12 cellular contexts compared by ENCODE assay signal in the genomic region with DNA sequence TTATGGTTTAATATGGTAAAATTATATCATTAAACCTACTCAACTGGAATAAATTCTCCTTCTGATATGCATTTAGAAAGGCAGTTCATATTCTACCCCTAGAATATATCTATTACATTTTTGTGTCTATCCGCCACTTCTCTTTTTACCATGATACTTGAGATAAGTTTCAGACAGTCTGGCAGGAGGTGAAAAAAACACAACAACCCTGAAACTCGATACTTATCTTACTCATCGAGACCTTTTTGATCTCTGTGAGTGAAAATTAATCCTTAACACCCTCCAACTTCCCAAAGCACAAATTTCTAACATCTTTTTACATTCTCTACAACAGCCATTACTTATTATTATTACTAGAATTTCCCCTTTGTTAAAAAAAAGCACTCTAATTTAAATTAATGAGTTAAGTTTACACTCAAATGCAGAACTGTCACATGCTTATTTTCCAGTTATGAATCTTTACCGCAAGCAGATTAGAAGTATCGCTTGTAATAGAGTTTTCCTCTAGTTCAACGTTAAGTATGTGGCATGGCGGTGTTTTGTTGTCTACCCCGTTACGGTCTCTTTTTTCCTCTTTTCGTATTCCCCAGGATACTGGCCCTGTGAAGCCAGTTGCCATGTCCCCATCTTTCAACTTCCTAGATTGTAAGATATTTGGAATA.
DNase-seq lines count a peak whose midpoint lies in the region; ATAC-seq lines count a peak whose summit lies in the region.
"Had no signal": no experiment of that assay in that cellular context is flagged by ENCODE, and none has a peak within 500 bp of the region (broad histone marks: within the 10 kb centered on the region; RNA-seq: fewer than 3 reads in every experiment).

No MANE protein-coding gene starts in this region.

- no peak for DNase-seq in activated T-cell treated with anti-CD3 and anti-CD28 coated beads, Interleukin-2, amount 50 U/mL, for 72 hours
- DNase-seq in activated T-cell treated with anti-CD3 and anti-CD28 coated beads, Interleukin-2, amount 50 U/mL, for 48 hours, result no peak
- DNase-seq in T-helper 2 cell treated with Interferon-gamma antibody and Interleukin-4, amounts not matched to agents 5 μg/mL and 100 μg/mL, for 36 hours (ENCODE audit: low spot score), result no peak
- no peak for DNase-seq in UCSD-AML1 (lab: John Stamatoyannopoulos, UW; ENCODE audit: unreplicated experiment)
- DNase-seq in NCI-H187 treated with DMSO at 0.1 percent for 48 hours (lab: John Stamatoyannopoulos, UW), result no peak
- DNase-seq: activated naive CD8-positive, alpha-beta T cell treated with anti-CD3 and anti-CD28 coated beads, Interleukin-2, amount 10 ng/mL, durations not matched to agents 7 days and 5 days; BE2C; NCI-H526 had no signal

- H3K9me3 Mint-ChIP-seq in activated T-cell treated with anti-CD3 and anti-CD28 coated beads, Interleukin-2, amount 50 U/mL, for 72 hours, result no peaks in the 10 kb centered on the region
- no peaks in the 10 kb centered on the region for H3K9me3 Mint-ChIP-seq in T-helper 2 cell treated with Interferon-gamma antibody and Interleukin-4, amounts not matched to agents 5 μg/mL and 100 μg/mL, for 36 hours
- no peaks in the 10 kb centered on the region for H3K9me3 Mint-ChIP-seq in stimulated activated memory B cell treated with anti-CD40 and anti-IgM and Interleukin-4, amounts not matched to agents 10 μg/mL and 1 μg/mL and 100 μg/mL, for 72 hours
- H3K9me3 Mint-ChIP-seq: activated naive CD8-positive, alpha-beta T cell treated with anti-CD3 and anti-CD28 coated beads, Interleukin-2, amount 10 ng/mL, durations not matched to agents 7 days and 5 days; IgD-negative memory B cell had no signal

- H3K27ac Mint-ChIP-seq in activated T-cell treated with anti-CD3 and anti-CD28 coated beads, Interleukin-2, amount 50 U/mL, for 72 hours, result peak overlapping the region; percentile 67
- H3K27ac Mint-ChIP-seq in T-helper 2 cell treated with Interferon-gamma antibody and Interleukin-4, amounts not matched to agents 5 μg/mL and 100 μg/mL, for 36 hours, result peak overlapping the region; percentile 46
- peak overlapping the region; percentile 98 for H3K27ac Mint-ChIP-seq in stimulated activated memory B cell treated with anti-CD40 and anti-IgM and Interleukin-4, amounts not matched to agents 10 μg/mL and 1 μg/mL and 100 μg/mL, for 72 hours
- H3K27ac Mint-ChIP-seq: activated naive CD8-positive, alpha-beta T cell treated with anti-CD3 and anti-CD28 coated beads, Interleukin-2, amount 10 ng/mL, durations not matched to agents 7 days and 5 days had no signal

- H3K4me3 Mint-ChIP-seq in activated T-cell treated with anti-CD3 and anti-CD28 coated beads, Interleukin-2, amount 50 U/mL, for 72 hours, result peak overlapping the region; percentile 50 to 79
- H3K4me3 Mint-ChIP-seq in T-helper 2 cell treated with Interferon-gamma antibody and Interleukin-4, amounts not matched to agents 5 μg/mL and 100 μg/mL, for 36 hours, result peak overlapping the region; percentile 16
- peak overlapping the region; percentile 70 for H3K4me3 Mint-ChIP-seq in stimulated activated memory B cell treated with anti-CD40 and anti-IgM and Interleukin-4, amounts not matched to agents 10 μg/mL and 1 μg/mL and 100 μg/mL, for 72 hours
- H3K4me3 Mint-ChIP-seq: activated naive CD8-positive, alpha-beta T cell treated with anti-CD3 and anti-CD28 coated beads, Interleukin-2, amount 10 ng/mL, durations not matched to agents 7 days and 5 days; IgD-negative memory B cell had no signal

- H3K4me1 Mint-ChIP-seq in activated T-cell treated with anti-CD3 and anti-CD28 coated beads, Interleukin-2, amount 50 U/mL, for 72 hours (ENCODE audit: low read depth), result peaks cover 80% of the 10 kb centered on the region
- H3K4me1 Mint-ChIP-seq in T-helper 2 cell treated with Interferon-gamma antibody and Interleukin-4, amounts not matched to agents 5 μg/mL and 100 μg/mL, for 36 hours (ENCODE audit: low read depth), result peaks cover 23% of the 10 kb centered on the region
- H3K4me1 Mint-ChIP-seq in stimulated activated memory B cell treated with anti-CD40 and anti-IgM and Interleukin-4, amounts not matched to agents 10 μg/mL and 1 μg/mL and 100 μg/mL, for 72 hours, result peaks cover 18% of the 10 kb centered on the region

- peak; percentile 78 to 83 for ATAC-seq in activated T-cell treated with anti-CD3 and anti-CD28 coated beads, Interleukin-2, amount 50 U/mL, for 72 hours (replicated peaks in 1 of 2)
- ATAC-seq in HG02885 (IDR thresholded peaks at IDR 0.05; ENCODE audit: poor library complexity, unreplicated experiment) (peak; percentile 77), HG02610 (IDR thresholded peaks at IDR 0.05; ENCODE audit: unreplicated experiment) (no peak)
- ATAC-seq in stimulated activated memory B cell treated with anti-CD40 and anti-IgM and Interleukin-4, amounts not matched to agents 10 μg/mL and 1 μg/mL and 100 μg/mL, for 72 hours, result peak; percentile 80

- H3K36me3 Mint-ChIP-seq in activated T-cell treated with anti-CD3 and anti-CD28 coated beads, Interleukin-2, amount 50 U/mL, for 72 hours (ENCODE audit: insufficient read depth in 2 of 2), result no peaks in the 10 kb centered on the region
- H3K36me3 Mint-ChIP-seq in T-helper 2 cell treated with Interferon-gamma antibody and Interleukin-4, amounts not matched to agents 5 μg/mL and 100 μg/mL, for 36 hours (ENCODE audit: low read depth), result peaks cover 5% of the 10 kb centered on the region
- H3K36me3 Mint-ChIP-seq in stimulated activated memory B cell treated with anti-CD40 and anti-IgM and Interleukin-4, amounts not matched to agents 10 μg/mL and 1 μg/mL and 100 μg/mL, for 72 hours, result peaks cover 17% of the 10 kb centered on the region
- H3K36me3 Mint-ChIP-seq: IgD-negative memory B cell had no signal

- no peaks in the 10 kb centered on the region for H3K27me3 Mint-ChIP-seq in activated T-cell treated with anti-CD3 and anti-CD28 coated beads, Interleukin-2, amount 50 U/mL, for 72 hours (ENCODE audit: low read depth)
- H3K27me3 Mint-ChIP-seq in T-helper 2 cell treated with Interferon-gamma antibody and Interleukin-4, amounts not matched to agents 5 μg/mL and 100 μg/mL, for 36 hours (ENCODE audit: low read depth), result no peaks in the 10 kb centered on the region
- no peaks in the 10 kb centered on the region for H3K27me3 Mint-ChIP-seq in stimulated activated memory B cell treated with anti-CD40 and anti-IgM and Interleukin-4, amounts not matched to agents 10 μg/mL and 1 μg/mL and 100 μg/mL, for 72 hours
- H3K27me3 Mint-ChIP-seq: activated naive CD8-positive, alpha-beta T cell treated with anti-CD3 and anti-CD28 coated beads, Interleukin-2, amount 10 ng/mL, durations not matched to agents 7 days and 5 days; IgD-negative memory B cell had no signal

Comparison
In these comparisons a context has a peak if more than half of its experiments do, and no peak if none do; other contexts are left out.
1. H3K27ac Mint-ChIP-seq: peak in every context shown above with its lines; median percentile 98 in stimulated activated memory B cell treated with anti-CD40 and anti-IgM and Interleukin-4, amounts not matched to agents 10 μg/mL and 1 μg/mL and 100 μg/mL, for 72 hours; 67 in activated T-cell treated with anti-CD3 and anti-CD28 coated beads, Interleukin-2, amount 50 U/mL, for 72 hours; 46 in T-helper 2 cell treated with Interferon-gamma antibody and Interleukin-4, amounts not matched to agents 5 μg/mL and 100 μg/mL, for 36 hours.
2. H3K4me3 Mint-ChIP-seq: peak in every context shown above with its lines; median percentile 70 in stimulated activated memory B cell treated with anti-CD40 and anti-IgM and Interleukin-4, amounts not matched to agents 10 μg/mL and 1 μg/mL and 100 μg/mL, for 72 hours; 64 in activated T-cell treated with anti-CD3 and anti-CD28 coated beads, Interleukin-2, amount 50 U/mL, for 72 hours; 16 in T-helper 2 cell treated with Interferon-gamma antibody and Interleukin-4, amounts not matched to agents 5 μg/mL and 100 μg/mL, for 36 hours.